10 cellular contexts compared by ENCODE assay signal in genomic region chr19:8608858-8609209, GRCh38. TPM values are rescaled to one million over a fixed set of nuclear protein-coding genes. Genes with fewer than 3 reads are reported as not detected.
DNase-seq lines count a peak whose midpoint lies in the region; ATAC-seq, FAIRE-seq and TF ChIP-seq lines count a peak whose summit lies in the region.
"Had no signal": no experiment of that assay in that cellular context is flagged by ENCODE, and none has a peak within 500 bp of the region (broad histone marks: within the 10 kb centered on the region; RNA-seq: fewer than 3 reads in every experiment).

No MANE protein-coding gene starts in this region.

- no peak for FAIRE-seq in GM19239 (lab: Jason Lieb, UNC)

- no peaks in the 10 kb centered on the region for H3K9me3 Mint-ChIP-seq in CD8-positive, alpha-beta T cell

- CTCF ChIA-PET in CD8-positive, alpha-beta T cell (lab: Charles Lee), result no interaction called here

- H3K36me3 Mint-ChIP-seq in CD8-positive, alpha-beta T cell, result peaks cover 40% of the 10 kb centered on the region

- H3K4me1 ChIP-seq in CD8-positive, alpha-beta T cell (ENCODE audit: insufficient read depth, low read length), result peaks cover 33% of the 10 kb centered on the region
- peaks cover 2% of the 10 kb centered on the region for H3K4me1 ChIP-seq in prostate gland (replicated peaks)

- no peak for DNase-seq in CD8-positive, alpha-beta T cell
- DNase-seq in WERI-Rb-1, result no peak
- DNase-seq in fibroblast of the aortic adventitia (ENCODE audit: low read depth), result no peak
- no peak for DNase-seq in prostate gland (ENCODE audit: low spot score)
- DNase-seq in NCI-H446 treated with DMSO at 0.1 percent for 48 hours (lab: John Stamatoyannopoulos, UW), result no peak
- DNase-seq in omental fat pad (ENCODE audit: low spot score), result no peak
- no peak for DNase-seq in GM19239 (ENCODE audit: insufficient read length, low spot score)
- DNase-seq: stimulated activated naive CD4-positive, alpha-beta T cell had no signal

- peaks cover 43% of the 10 kb centered on the region for H3K4me1 Mint-ChIP-seq in CD8-positive, alpha-beta T cell (ENCODE audit: low read depth)

- H3K4me3 ChIP-seq in CD8-positive, alpha-beta T cell (ENCODE audit: low read depth, low read length), result peak overlapping the region; percentile 97
- peak overlapping the region; percentile 58; the same call in 1 of the 2 replicates for H3K4me3 ChIP-seq in WERI-Rb-1 (ENCODE audit: low read depth, low read length)
- H3K4me3 ChIP-seq in fibroblast of the aortic adventitia (ENCODE audit: low read depth, low read length), result peak overlapping the region; percentile 91
- peak overlapping the region; percentile 43 to 44 for H3K4me3 ChIP-seq in prostate gland

- TF ChIP-seq POLR2A in prostate gland (IDR thresholded peaks at IDR 0.05), result no peak

- peak overlapping the region; percentile 86 for H3K27ac Mint-ChIP-seq in CD8-positive, alpha-beta T cell

- H3K27me3 Mint-ChIP-seq in CD8-positive, alpha-beta T cell (ENCODE audit: low read depth), result no peaks in the 10 kb centered on the region

- 55% methylated on average over 5 of the region's 5 CpGs for WGBS in prostate gland

- TF ChIP-seq CTCF in CD8-positive, alpha-beta T cell (IDR thresholded peaks at IDR 0.05), result no peak
- TF ChIP-seq CTCF in WERI-Rb-1 (IDR thresholded peaks at IDR 0.05; ENCODE audit: low read depth, low read length) (no peak), fibroblast of the aortic adventitia (IDR thresholded peaks at IDR 0.05; ENCODE audit: insufficient read depth, low read length) (no peak), prostate gland (IDR thresholded peaks at IDR 0.05) (no peak), omental fat pad (IDR thresholded peaks at IDR 0.05) (no peak)

- ATAC-seq in CD8-positive, alpha-beta T cell, result no peak
- ATAC-seq in HG03460 (IDR thresholded peaks at IDR 0.05; ENCODE audit: unreplicated experiment) (no peak), omental fat pad (ENCODE audit: low FRiP score) (no peak)

- H3K36me3 ChIP-seq in CD8-positive, alpha-beta T cell (ENCODE audit: insufficient read depth, low read length), result peaks cover 9% of the 10 kb centered on the region
- no peaks in the 10 kb centered on the region for H3K36me3 ChIP-seq in WERI-Rb-1
- H3K36me3 ChIP-seq in prostate gland, result no peaks in the 10 kb centered on the region

- H3K4me3 Mint-ChIP-seq in CD8-positive, alpha-beta T cell, result peak overlapping the region; percentile 87

- H3K9me3 ChIP-seq in CD8-positive, alpha-beta T cell (ENCODE audit: low read length), result no peaks in the 10 kb centered on the region
- H3K9me3 ChIP-seq in WERI-Rb-1 (ENCODE audit: severe bottlenecking) (no peaks in the 10 kb centered on the region), prostate gland (no peaks in the 10 kb centered on the region)

- H3K27me3 ChIP-seq in CD8-positive, alpha-beta T cell (ENCODE audit: insufficient read depth, low read length), result no peaks in the 10 kb centered on the region
- H3K27me3 ChIP-seq in WERI-Rb-1 (ENCODE audit: insufficient read depth, low read depth, severe bottlenecking), result no peaks in the 10 kb centered on the region
- H3K27me3 ChIP-seq in prostate gland (replicated peaks; ENCODE audit: insufficient read depth), result no peaks in the 10 kb centered on the region

- POLR2A ChIA-PET in CD8-positive, alpha-beta T cell (lab: Charles Lee), result no interaction called here

- H3K27ac ChIP-seq in CD8-positive, alpha-beta T cell (ENCODE audit: low read depth, low read length), result no peak overlapping the region
- H3K27ac ChIP-seq in WERI-Rb-1, result no peak overlapping the region
- H3K27ac ChIP-seq in prostate gland, result peak overlapping the region; percentile 64 to 66

- intact Hi-C loops in CD8-positive, alpha-beta T cell (cut with DNase I, micrococcal nuclease), result no loop called here
- intact Hi-C loops in prostate gland (cut with DNase I), result no loop called here

RNA-seq across cellular contexts. Expression of gene ADAMTS10, which starts 1.7 kb away (rescaled TPM):
- 100 to 1,000 TPM in 1 of 2 experiments, 10 to 100 TPM in 1; 81.9 to 101 TPM for total RNA-seq in CD8-positive, alpha-beta T cell
- total RNA-seq in fibroblast of the aortic adventitia (ENCODE audit: low replicate concordance), result 15.8 and 18.5 TPM in 2 replicates
- 10 to 100 TPM in 1 of 2 donors, 1 to 10 TPM in 1; 9.7 to 48.1 TPM for total RNA-seq in prostate gland
- 10 to 100 TPM; 16.7 to 46.7 (median 22.5) TPM for total RNA-seq in omental fat pad

RNA-seq across cellular contexts. Expression of gene NFILZ, which starts 21.6 kb away (rescaled TPM):
- total RNA-seq in CD8-positive, alpha-beta T cell, result not detected
- not detected in 2 replicates for total RNA-seq in fibroblast of the aortic adventitia (ENCODE audit: low replicate concordance)
- total RNA-seq in prostate gland, result not detected
- total RNA-seq in omental fat pad, result not detected
- total RNA-seq: mucosa of gallbladder had no signal

RNA-seq across cellular contexts. Expression of gene MYO1F, which starts 31.6 kb away (rescaled TPM):
- 10 to 100 TPM; 75.7 to 76.8 TPM for total RNA-seq in CD8-positive, alpha-beta T cell
- 0.09 and 0.41 TPM in 2 replicates for total RNA-seq in fibroblast of the aortic adventitia (ENCODE audit: low replicate concordance)
- total RNA-seq in prostate gland, result 1 to 10 TPM; 6.1 to 9.4 TPM
- 10 to 100 TPM; 13.9 to 86.7 (median 39.9) TPM for total RNA-seq in omental fat pad

Comparison
In these comparisons a context has a peak if more than half of its experiments do, and no peak if none do; other contexts are left out.
1. H3K27ac ChIP-seq: peak in prostate gland (2 of 2); none in CD8-positive, alpha-beta T cell (single experiment) and WERI-Rb-1 (single experiment).
2. H3K4me3 ChIP-seq: peak in every context shown above with its lines; median percentile 97 in CD8-positive, alpha-beta T cell; 91 in fibroblast of the aortic adventitia; 58 in WERI-Rb-1; 44 in prostate gland.